Comparison of ENCODE assay signal across 1 cellular context in the genomic region with DNA sequence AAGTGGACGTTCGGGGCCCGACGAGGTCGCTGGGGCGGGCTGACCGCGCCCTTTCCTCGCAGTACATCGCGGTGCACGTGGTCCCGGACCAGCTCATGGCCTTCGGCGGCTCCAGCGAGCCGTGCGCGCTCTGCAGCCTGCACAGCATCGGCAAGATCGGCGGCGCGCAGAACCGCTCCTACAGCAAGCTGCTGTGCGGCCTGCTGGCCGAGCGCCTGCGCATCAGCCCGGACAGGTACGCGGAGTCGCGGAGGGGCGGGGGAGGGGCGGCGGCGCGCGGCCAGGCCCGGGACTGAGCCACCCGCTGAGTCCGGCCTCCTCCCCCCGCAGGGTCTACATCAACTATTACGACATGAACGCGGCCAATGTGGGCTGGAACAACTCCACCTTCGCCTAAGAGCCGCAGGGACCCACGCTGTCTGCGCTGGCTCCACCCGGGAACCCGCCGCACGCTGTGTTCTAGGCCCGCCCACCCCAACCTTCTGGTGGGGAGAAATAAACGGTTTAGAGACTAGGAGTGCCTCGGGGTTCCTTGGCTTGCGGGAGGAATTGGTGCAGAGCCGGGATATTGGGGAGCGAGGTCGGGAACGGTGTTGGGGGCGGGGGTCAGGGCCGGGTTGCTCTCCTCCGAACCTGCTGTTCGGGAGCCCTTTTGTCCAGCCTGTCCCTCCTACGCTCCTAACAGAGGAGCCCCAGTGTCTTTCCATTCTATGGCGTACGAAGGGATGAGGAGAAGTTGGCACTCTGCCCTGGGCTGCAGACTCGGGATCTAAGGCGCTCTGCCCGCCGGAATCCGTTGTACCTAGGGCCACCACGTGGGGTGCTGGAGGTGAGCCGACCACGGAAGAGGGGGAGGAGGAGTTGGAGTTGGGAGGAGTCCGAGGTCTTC.
TF ChIP-seq lines count a peak whose summit lies in the region.

No MANE protein-coding gene starts in this region.

TF ChIP-seq in A549, 52 proteins besides CTCF, POLR2A, EP300 and RAD21 (continued from another document):
- TF ChIP-seq ZC3H11A (IDR thresholded peaks at IDR 0.05) (no peak), BCL3 (IDR thresholded peaks at IDR 0.05) (no peak), MAZ (IDR thresholded peaks at IDR 0.05; ENCODE audit: borderline replicate concordance, low read depth, low read length) (no peak), ZNF302 (CRISPR knock-in tag; IDR thresholded peaks at IDR 0.05) (no peak), USF2 (IDR thresholded peaks at IDR 0.05) (peak; percentile 64), NFE2L2 (conservative IDR thresholded peaks at IDR 0.05; ENCODE audit: low read length) (no peak), EHF (CRISPR knock-in tag; IDR thresholded peaks at IDR 0.05) (no peak), SMC3 (IDR thresholded peaks at IDR 0.05) (no peak), HES2 (IDR thresholded peaks at IDR 0.05) (no peak), HOXB5 (CRISPR knock-in tag; IDR thresholded peaks at IDR 0.05) (no peak), CBX2 (IDR thresholded peaks at IDR 0.05; ENCODE audit: borderline replicate concordance, low read depth) (no peak), MAFK (IDR thresholded peaks at IDR 0.05; ENCODE audit: partially characterized antibody) (no peak), HDAC2 (IDR thresholded peaks at IDR 0.05) (no peak), JUNB (IDR thresholded peaks at IDR 0.05) (no peak), RARB (CRISPR knock-in tag; IDR thresholded peaks at IDR 0.05) (no peak), ESRRA (IDR thresholded peaks at IDR 0.05; ENCODE audit: borderline replicate concordance, low read length) (no peak), HEYL (CRISPR knock-in tag; IDR thresholded peaks at IDR 0.05) (no peak), CBX8 (IDR thresholded peaks at IDR 0.05) (no peak), SREBF2 (IDR thresholded peaks at IDR 0.05) (no peak), FOSL2 (IDR thresholded peaks at IDR 0.05) (no peak), FOSL2 (CRISPR knock-in tag; IDR thresholded peaks at IDR 0.05) (no peak), MAX (IDR thresholded peaks at IDR 0.05) (peak; percentile 84), ZSCAN20 (CRISPR knock-in tag; IDR thresholded peaks at IDR 0.05) (no peak), TP53 (CRISPR knock-in tag; IDR thresholded peaks at IDR 0.05) (no peak), HOXB13 (CRISPR knock-in tag; IDR thresholded peaks at IDR 0.05; ENCODE audit: low read depth) (no peak), POLR2AphosphoS2 (conservative IDR thresholded peaks at IDR 0.05; ENCODE audit: low read length) (no peak), RFX5 (IDR thresholded peaks at IDR 0.05) (no peak), CEBPB (IDR thresholded peaks at IDR 0.05) (peak in 1 of 2 experiments; percentile 51; a peak in 1 of 4 replicates), PHF8 (IDR thresholded peaks at IDR 0.05; ENCODE audit: borderline replicate concordance, low read depth) (0 out of 2 replicates have a peak, but pooled peaks have one; percentile 22), KDM5A (IDR thresholded peaks at IDR 0.05) (no peak), MYC (IDR thresholded peaks at IDR 0.05; ENCODE audit: borderline replicate concordance, low read length) (peak; percentile 39), HOXA7 (CRISPR knock-in tag; IDR thresholded peaks at IDR 0.05) (no peak), GATA3 (IDR thresholded peaks at IDR 0.05; ENCODE audit: borderline replicate concordance) (no peak), NR3C1 (IDR thresholded peaks at IDR 0.05) (no peak), CHD2 (IDR thresholded peaks at IDR 0.05; ENCODE audit: low read length, partially characterized antibody) (no peak), KDM1A (IDR thresholded peaks at IDR 0.05; ENCODE audit: low read depth) (no peak), JUN (IDR thresholded peaks at IDR 0.05) (peak; percentile 22 to 51; a peak in 2 of 5 replicates), ZFP36 (IDR thresholded peaks at IDR 0.05; ENCODE audit: borderline replicate concordance, partially characterized antibody) (no peak), RNF2 (IDR thresholded peaks at IDR 0.05; ENCODE audit: borderline replicate concordance, low read depth) (peak; percentile 55; the same call in 1 of the 2 replicates), BHLHE40 (IDR thresholded peaks at IDR 0.05; ENCODE audit: low read depth, low read length) (no peak), EHMT2 (IDR thresholded peaks at IDR 0.05; ENCODE audit: low read depth) (no peak), FOSB (CRISPR knock-in tag; IDR thresholded peaks at IDR 0.05) (no peak), CHD4 (IDR thresholded peaks at IDR 0.05; ENCODE audit: borderline replicate concordance) (no peak), TFCP2L1 (CRISPR knock-in tag; IDR thresholded peaks at IDR 0.05) (no peak), NPAS2 (CRISPR knock-in tag; IDR thresholded peaks at IDR 0.05; ENCODE audit: borderline replicate concordance) (no peak)
- TF ChIP-seq, protein P1, sequence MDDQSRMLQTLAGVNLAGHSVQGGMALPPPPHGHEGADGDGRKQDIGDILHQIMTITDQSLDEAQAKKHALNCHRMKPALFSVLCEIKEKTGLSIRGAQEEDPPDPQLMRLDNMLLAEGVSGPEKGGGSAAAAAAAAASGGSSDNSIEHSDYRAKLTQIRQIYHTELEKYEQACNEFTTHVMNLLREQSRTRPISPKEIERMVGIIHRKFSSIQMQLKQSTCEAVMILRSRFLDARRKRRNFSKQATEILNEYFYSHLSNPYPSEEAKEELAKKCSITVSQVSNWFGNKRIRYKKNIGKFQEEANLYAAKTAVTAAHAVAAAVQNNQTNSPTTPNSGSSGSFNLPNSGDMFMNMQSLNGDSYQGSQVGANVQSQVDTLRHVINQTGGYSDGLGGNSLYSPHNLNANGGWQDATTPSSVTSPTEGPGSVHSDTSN (IDR thresholded peaks at IDR 0.05) = no peak
- TF ChIP-seq, protein P2, sequence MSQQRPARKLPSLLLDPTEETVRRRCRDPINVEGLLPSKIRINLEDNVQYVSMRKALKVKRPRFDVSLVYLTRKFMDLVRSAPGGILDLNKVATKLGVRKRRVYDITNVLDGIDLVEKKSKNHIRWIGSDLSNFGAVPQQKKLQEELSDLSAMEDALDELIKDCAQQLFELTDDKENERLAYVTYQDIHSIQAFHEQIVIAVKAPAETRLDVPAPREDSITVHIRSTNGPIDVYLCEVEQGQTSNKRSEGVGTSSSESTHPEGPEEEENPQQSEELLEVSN (IDR thresholded peaks at IDR 0.05; ENCODE audit: borderline replicate concordance, low read depth) = peak; percentile 55; the same call in 1 of the 2 replicates
- TF ChIP-seq, protein P3, sequence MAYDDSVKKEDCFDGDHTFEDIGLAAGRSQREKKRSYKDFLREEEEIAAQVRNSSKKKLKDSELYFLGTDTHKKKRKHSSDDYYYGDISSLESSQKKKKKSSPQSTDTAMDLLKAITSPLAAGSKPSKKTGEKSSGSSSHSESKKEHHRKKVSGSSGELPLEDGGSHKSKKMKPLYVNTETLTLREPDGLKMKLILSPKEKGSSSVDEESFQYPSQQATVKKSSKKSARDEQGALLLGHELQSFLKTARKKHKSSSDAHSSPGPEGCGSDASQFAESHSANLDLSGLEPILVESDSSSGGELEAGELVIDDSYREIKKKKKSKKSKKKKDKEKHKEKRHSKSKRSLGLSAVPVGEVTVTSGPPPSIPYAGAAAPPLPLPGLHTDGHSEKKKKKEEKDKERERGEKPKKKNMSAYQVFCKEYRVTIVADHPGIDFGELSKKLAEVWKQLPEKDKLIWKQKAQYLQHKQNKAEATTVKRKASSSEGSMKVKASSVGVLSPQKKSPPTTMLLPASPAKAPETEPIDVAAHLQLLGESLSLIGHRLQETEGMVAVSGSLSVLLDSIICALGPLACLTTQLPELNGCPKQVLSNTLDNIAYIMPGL (CRISPR knock-in tag; IDR thresholded peaks at IDR 0.05; ENCODE audit: borderline replicate concordance) = no peak
- TF ChIP-seq, protein P4, sequence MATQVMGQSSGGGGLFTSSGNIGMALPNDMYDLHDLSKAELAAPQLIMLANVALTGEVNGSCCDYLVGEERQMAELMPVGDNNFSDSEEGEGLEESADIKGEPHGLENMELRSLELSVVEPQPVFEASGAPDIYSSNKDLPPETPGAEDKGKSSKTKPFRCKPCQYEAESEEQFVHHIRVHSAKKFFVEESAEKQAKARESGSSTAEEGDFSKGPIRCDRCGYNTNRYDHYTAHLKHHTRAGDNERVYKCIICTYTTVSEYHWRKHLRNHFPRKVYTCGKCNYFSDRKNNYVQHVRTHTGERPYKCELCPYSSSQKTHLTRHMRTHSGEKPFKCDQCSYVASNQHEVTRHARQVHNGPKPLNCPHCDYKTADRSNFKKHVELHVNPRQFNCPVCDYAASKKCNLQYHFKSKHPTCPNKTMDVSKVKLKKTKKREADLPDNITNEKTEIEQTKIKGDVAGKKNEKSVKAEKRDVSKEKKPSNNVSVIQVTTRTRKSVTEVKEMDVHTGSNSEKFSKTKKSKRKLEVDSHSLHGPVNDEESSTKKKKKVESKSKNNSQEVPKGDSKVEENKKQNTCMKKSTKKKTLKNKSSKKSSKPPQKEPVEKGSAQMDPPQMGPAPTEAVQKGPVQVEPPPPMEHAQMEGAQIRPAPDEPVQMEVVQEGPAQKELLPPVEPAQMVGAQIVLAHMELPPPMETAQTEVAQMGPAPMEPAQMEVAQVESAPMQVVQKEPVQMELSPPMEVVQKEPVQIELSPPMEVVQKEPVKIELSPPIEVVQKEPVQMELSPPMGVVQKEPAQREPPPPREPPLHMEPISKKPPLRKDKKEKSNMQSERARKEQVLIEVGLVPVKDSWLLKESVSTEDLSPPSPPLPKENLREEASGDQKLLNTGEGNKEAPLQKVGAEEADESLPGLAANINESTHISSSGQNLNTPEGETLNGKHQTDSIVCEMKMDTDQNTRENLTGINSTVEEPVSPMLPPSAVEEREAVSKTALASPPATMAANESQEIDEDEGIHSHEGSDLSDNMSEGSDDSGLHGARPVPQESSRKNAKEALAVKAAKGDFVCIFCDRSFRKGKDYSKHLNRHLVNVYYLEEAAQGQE (IDR thresholded peaks at IDR 0.05) = no peak
TF ChIP-seq in A549: peak in this region for 8.
